Comparison of ENCODE assay signal across 8 cellular contexts in genomic region chr9:130579738-130580463, GRCh38. TPM values are rescaled to one million over a fixed set of nuclear protein-coding genes. Genes with fewer than 3 reads are reported as not detected.
DNase-seq lines count a peak whose midpoint lies in the region; ATAC-seq, FAIRE-seq and TF ChIP-seq lines count a peak whose summit lies in the region.

No MANE protein-coding gene starts in this region.

- DNase-seq in fibroblast of pulmonary artery (ENCODE audit: low read depth) (no peak), omental fat pad (ENCODE audit: low spot score) (no peak), NOMO-1 treated with DMSO at 0.1 percent for 48 hours (lab: John Stamatoyannopoulos, UW; ENCODE audit: unreplicated experiment) (no peak), D721Med (ENCODE audit: insufficient read length, low spot score) (no peak)

- H3K4me3 ChIP-seq in fibroblast of pulmonary artery (replicated peaks; ENCODE audit: low read depth, low read length), result peak overlapping the region; percentile 97

- FAIRE-seq in D721Med (lab: Jason Lieb, UNC), result no peak

- TF ChIP-seq CTCF in fibroblast of pulmonary artery (IDR thresholded peaks at IDR 0.05; ENCODE audit: low read length, missing control alignments), result no peak
- TF ChIP-seq CTCF in omental fat pad (IDR thresholded peaks at IDR 0.05), result no peak
- TF ChIP-seq CTCF in D721Med (IDR thresholded peaks at IDR 0.05; ENCODE audit: insufficient read depth, missing control alignments), result no peak

- peak; percentile 24 for ATAC-seq in GM18502 (IDR thresholded peaks at IDR 0.05; ENCODE audit: poor library complexity, unreplicated experiment)
- peak; percentile 52 for ATAC-seq in HG02759 (IDR thresholded peaks at IDR 0.05; ENCODE audit: unreplicated experiment)
- peak; percentile 15 for ATAC-seq in SK-N-SH treated with all-trans-retinoic acid at 6 μM for 48 hours
- peak; percentile 29 for ATAC-seq in omental fat pad (ENCODE audit: low FRiP score)
- no peak for ATAC-seq in GM18858 (IDR thresholded peaks at IDR 0.05; ENCODE audit: unreplicated experiment)

TF ChIP-seq in SK-N-SH treated with all-trans-retinoic acid at 6 μM for 48 hours, 23 proteins besides CTCF, POLR2A, EP300 and RAD21:
- no peak for TF ChIP-seq ZNF8 (CRISPR knock-in tag; IDR thresholded peaks at IDR 0.05)
- TF ChIP-seq TOX (CRISPR knock-in tag; IDR thresholded peaks at IDR 0.05; ENCODE audit: borderline replicate concordance), result no peak

RNA-seq across cellular contexts. Expression of gene FUBP3, which starts 0.5 kb away (rescaled TPM):
- 10 to 100 TPM; 29.7 to 46.3 (median 37.9) TPM for total RNA-seq in omental fat pad
